1 cellular context compared by ENCODE assay signal in genomic region chr12:49707812-49708147, GRCh38.
TF ChIP-seq lines count a peak whose summit lies in the region.

No MANE protein-coding gene starts in this region.

TF ChIP-seq in GM23338, 12 proteins besides CTCF, POLR2A, EP300 and RAD21 (continued from another document):
- TF ChIP-seq REST (IDR thresholded peaks at IDR 0.05; ENCODE audit: unreplicated experiment) (no peak), ZNF462 (CRISPR knock-in tag; IDR thresholded peaks at IDR 0.05) (no peak)
TF ChIP-seq in GM23338: peak in this region for 0.
